ENCODE assay signal across 25 cellular contexts in genomic region chr20:47529840-47530239, GRCh38. TPM values are rescaled to one million over a fixed set of nuclear protein-coding genes. Genes with fewer than 3 reads are reported as not detected.
A peak's percentile ranks its signal among the peaks of the same experiment; 100 is the strongest.
DNase-seq lines count a peak whose midpoint lies in the region; ATAC-seq and TF ChIP-seq lines count a peak whose summit lies in the region.
"Had no signal": no experiment of that assay in that cellular context is flagged by ENCODE, and none has a peak within 500 bp of the region (broad histone marks: within the 10 kb centered on the region; RNA-seq: fewer than 3 reads in every experiment).

No MANE protein-coding gene starts in this region.

- H3K4me3 Mint-ChIP-seq in HFFc6 (no peak overlapping the region; the same call in 1 of the 2 replicates), memory B cell (no peak overlapping the region)
- H3K4me3 Mint-ChIP-seq: activated CD8-positive, alpha-beta T cell treated with anti-CD3 and anti-CD28 coated beads for 36 hours; CD14-positive monocyte; dendritic cell treated with granulocyte-macrophage colony-stimulating factor and Interleukin-4, amounts not matched to agents 40 ng/mL and 50 ng/mL, for 4 days; natural killer cell; T-cell had no signal

- H3K4me1 Mint-ChIP-seq in HFFc6 (ENCODE audit: low read depth) (peaks cover 28% of the 10 kb centered on the region), memory B cell (peaks cover 34% of the 10 kb centered on the region)

- CTCF ChIA-PET in RWPE1 (lab: Yijun Ruan, JAX) = interaction anchor here (0.6 kb wide), 2 partner anchors 42 to 249 kb away, joined by 3 read pairs; no protein-coding TSS in a partner anchor

- H3K27me3 Mint-ChIP-seq in HFFc6 (ENCODE audit: insufficient read depth) = no peaks in the 10 kb centered on the region
- no peaks in the 10 kb centered on the region for H3K27me3 Mint-ChIP-seq in memory B cell
- H3K27me3 Mint-ChIP-seq: activated CD8-positive, alpha-beta T cell treated with anti-CD3 and anti-CD28 coated beads for 36 hours; dendritic cell treated with granulocyte-macrophage colony-stimulating factor and Interleukin-4, amounts not matched to agents 40 ng/mL and 50 ng/mL, for 4 days; T-cell had no signal

- no peak overlapping the region for H3K27ac ChIP-seq in RWPE1
- H3K27ac ChIP-seq: esophagus squamous epithelium, PC-9, upper lobe of left lung had no signal

- ATAC-seq in memory B cell (ENCODE audit: low read depth) (no peak), HG02642 (IDR thresholded peaks at IDR 0.05; ENCODE audit: poor library complexity, unreplicated experiment) (no peak)
- ATAC-seq: activated CD8-positive, alpha-beta T cell treated with anti-CD3 and anti-CD28 coated beads for 36 hours; natural killer cell; T-cell had no signal

- H3K36me3 Mint-ChIP-seq in HFFc6 (ENCODE audit: low read depth) = peaks cover 16% of the 10 kb centered on the region
- peaks cover 26% of the 10 kb centered on the region for H3K36me3 Mint-ChIP-seq in memory B cell
- H3K36me3 Mint-ChIP-seq: natural killer cell had no signal

- DNase-seq in AG20443 (ENCODE audit: low spot score) = peak; percentile 50
- peak; percentile 62 for DNase-seq in HFFc6
- peak; percentile 75 for DNase-seq in amniotic epithelial cell (ENCODE audit: low read depth)
- no peak for DNase-seq in memory B cell (ENCODE audit: low spot score in 2 of 2)
- DNase-seq in RKO (ENCODE audit: low spot score) = no peak
- no peak for DNase-seq in activated CD4-positive, alpha-beta T cell treated with anti-CD3 and anti-CD28 coated beads for 48 hours
- DNase-seq in RWPE1 (ENCODE audit: low spot score) = no peak
- DNase-seq: activated CD8-positive, alpha-beta T cell treated with anti-CD3 and anti-CD28 coated beads for 36 hours; activated effector memory CD4-positive, alpha-beta T cell treated with Interleukin-2 at 50 U/mL for 16 hours; caudate nucleus; DND-41; esophagus squamous epithelium; MG63; natural killer cell; NCI-H1105 treated with DMSO at 0.1 percent for 48 hours; NCI-H1930; NCI-H524; PC-9; stimulated activated CD4-positive, alpha-beta T cell treated with anti-CD3 and anti-CD28 coated beads, Interleukin-2, amount 100 ng/mL, for 24 hours; substantia nigra; T-cell; upper lobe of left lung had no signal

- H3K9me3 Mint-ChIP-seq in HFFc6 (peaks cover 6% of the 10 kb centered on the region), memory B cell (no peaks in the 10 kb centered on the region)
- H3K9me3 Mint-ChIP-seq: dendritic cell treated with granulocyte-macrophage colony-stimulating factor and Interleukin-4, amounts not matched to agents 40 ng/mL and 50 ng/mL, for 4 days had no signal

- peak overlapping the region; percentile 70 for H3K27ac Mint-ChIP-seq in HFFc6
- peak overlapping the region; percentile 28 for H3K27ac Mint-ChIP-seq in memory B cell
- H3K27ac Mint-ChIP-seq: activated CD8-positive, alpha-beta T cell treated with anti-CD3 and anti-CD28 coated beads for 36 hours; dendritic cell treated with granulocyte-macrophage colony-stimulating factor and Interleukin-4, amounts not matched to agents 40 ng/mL and 50 ng/mL, for 4 days had no signal

- TF ChIP-seq CTCF in HFFc6 (IDR thresholded peaks at IDR 0.05) = no peak
- no peak for TF ChIP-seq CTCF in RWPE1 (conservative IDR thresholded peaks at IDR 0.05; ENCODE audit: low read depth)

- POLR2A ChIA-PET in RWPE1 (lab: Yijun Ruan, JAX; ENCODE audit: low non-redundant PET) = no interaction called here

RNA-seq across cellular contexts. Expression of gene NCOA3, which starts 28.2 kb away (rescaled TPM):
- total RNA-seq in HFFc6 (2021; fragmentation: NEBNext Ultra II Directional; extraction: Animal tissue kit (Norgen Biotek cat#: 25700)) = 10 to 100 TPM; 28.6 to 40.9 (median 32.7) TPM

Comparison
In these comparisons a context has a peak if more than half of its experiments do, and no peak if none do; other contexts are left out.
1. DNase-seq: peak in AG20443 (single experiment), HFFc6 (single experiment) and amniotic epithelial cell (single experiment); none in memory B cell (0 of 2), RKO (single experiment), activated CD4-positive, alpha-beta T cell treated with anti-CD3 and anti-CD28 coated beads for 48 hours (single experiment) and RWPE1 (single experiment).